ENCODE assay signal across 20 cellular contexts in genomic region chr9:109496126-109496707, GRCh38. TPM values are rescaled to one million over a fixed set of nuclear protein-coding genes. Genes with fewer than 3 reads are reported as not detected.
DNase-seq lines count a peak whose midpoint lies in the region; ATAC-seq and TF ChIP-seq lines count a peak whose summit lies in the region.
"Had no signal": no experiment of that assay in that cellular context is flagged by ENCODE, and none has a peak within 500 bp of the region (broad histone marks: within the 10 kb centered on the region; RNA-seq: fewer than 3 reads in every experiment).

No MANE protein-coding gene starts in this region.

- intact Hi-C loops in PC-3 (cut with micrococcal nuclease) = no loop called here
- intact Hi-C loops in left colon (cut with DNase I, micrococcal nuclease) = no loop called here

- H3K9me3 Mint-ChIP-seq in chondrocyte (ENCODE audit: low read depth) = no peaks in the 10 kb centered on the region
- H3K9me3 Mint-ChIP-seq in natural killer cell treated with Interleukin-12 subunit alpha and Interleukin-12 subunit beta and Interleukin-15 and Interleukin-18, amount 100 ng/mL, for 72 hours = no peaks in the 10 kb centered on the region
- H3K9me3 Mint-ChIP-seq: activated CD8-positive, alpha-beta T cell treated with anti-CD3 and anti-CD28 coated beads for 36 hours; IgD-negative memory B cell; stimulated activated effector memory CD8-positive, alpha-beta T cell treated with anti-CD3 and anti-CD28 coated beads, Interleukin-12 subunit alpha, Interleukin-12 subunit beta, amount 100 ng/mL, for 72 hours had no signal

- peak overlapping the region; percentile 77 for H3K4me3 ChIP-seq in PC-3 (ENCODE audit: low read length)
- H3K4me3 ChIP-seq: lung, testis had no signal

- H3K27me3 ChIP-seq in PC-3 (ENCODE audit: low read length) = no peaks in the 10 kb centered on the region
- H3K27me3 ChIP-seq: pancreas, testis had no signal

- H3K79me2 ChIP-seq in PC-3 (ENCODE audit: low read length) = peaks cover 63% of the 10 kb centered on the region

- H2AFZ ChIP-seq in PC-3 (ENCODE audit: low read length) = no peak overlapping the region

- H3K27ac ChIP-seq in PC-3 (ENCODE audit: low read length) = no peak overlapping the region
- H3K27ac ChIP-seq: testis had no signal

- no peak for ATAC-seq in PC-3
- peak; percentile 37 for ATAC-seq in left colon
- ATAC-seq in natural killer cell treated with Interleukin-12 subunit alpha and Interleukin-12 subunit beta and Interleukin-15 and Interleukin-18, amount 100 ng/mL, for 72 hours = no peak
- ATAC-seq: activated CD4-positive, CD25-positive, alpha-beta regulatory T cell treated with anti-CD3 and anti-CD28 coated beads, Interleukin-2, amount 50 U/mL, for 24 hours; activated CD8-positive, alpha-beta T cell treated with anti-CD3 and anti-CD28 coated beads for 36 hours; pancreas; stimulated activated effector memory CD8-positive, alpha-beta T cell treated with anti-CD3 and anti-CD28 coated beads, Interleukin-12 subunit alpha, Interleukin-12 subunit beta, amount 100 ng/mL, for 72 hours had no signal

- TF ChIP-seq CTCF in PC-3 (conservative IDR thresholded peaks at IDR 0.05; ENCODE audit: low read depth, low read length) (no peak), chondrocyte (IDR thresholded peaks at IDR 0.05) (no peak)

- CTCF ChIA-PET in PC-3 (lab: Charles Lee) = no interaction called here

- H3K9me3 ChIP-seq in PC-3 (ENCODE audit: low read length) = no peaks in the 10 kb centered on the region
- H3K9me3 ChIP-seq: pancreas, testis had no signal

- no TSS peak for BruUV-seq in PC-3 (replicated peaks; lab: Mats Ljungman, UMichigan)

- peaks cover 18% of the 10 kb centered on the region for H3K27me3 Mint-ChIP-seq in chondrocyte (ENCODE audit: low read depth)
- peaks cover 22 to 40% of the 10 kb centered on the region in 2 donors for H3K27me3 Mint-ChIP-seq in natural killer cell treated with Interleukin-12 subunit alpha and Interleukin-12 subunit beta and Interleukin-15 and Interleukin-18, amount 100 ng/mL, for 72 hours

- H3F3A ChIP-seq in PC-3 (ENCODE audit: low read length, unreplicated experiment) = no peaks in the 10 kb centered on the region

- H3K9ac ChIP-seq in PC-3 (ENCODE audit: low read length) = no peak overlapping the region

- no peaks in the 10 kb centered on the region for H4K20me1 ChIP-seq in PC-3 (ENCODE audit: low read length)

- no peaks in the 10 kb centered on the region for H3K9me2 ChIP-seq in PC-3 (replicated peaks; ENCODE audit: low read length)

- H3K4me3 Mint-ChIP-seq in chondrocyte (ENCODE audit: unreplicated experiment) = peak overlapping the region; percentile 10
- H3K4me3 Mint-ChIP-seq in natural killer cell treated with Interleukin-12 subunit alpha and Interleukin-12 subunit beta and Interleukin-15 and Interleukin-18, amount 100 ng/mL, for 72 hours = no peak overlapping the region
- H3K4me3 Mint-ChIP-seq: activated CD8-positive, alpha-beta T cell treated with anti-CD3 and anti-CD28 coated beads for 36 hours; CD4-positive, alpha-beta memory T cell; stimulated activated effector memory CD8-positive, alpha-beta T cell treated with anti-CD3 and anti-CD28 coated beads, Interleukin-12 subunit alpha, Interleukin-12 subunit beta, amount 100 ng/mL, for 72 hours had no signal

- H3K4me1 ChIP-seq in PC-3 (ENCODE audit: insufficient read depth, low read length) = peaks cover 28% of the 10 kb centered on the region
- H3K4me1 ChIP-seq: testis had no signal

- H3K36me3 Mint-ChIP-seq in chondrocyte (ENCODE audit: low read depth) = peaks cover 2% of the 10 kb centered on the region
- H3K36me3 Mint-ChIP-seq in natural killer cell treated with Interleukin-12 subunit alpha and Interleukin-12 subunit beta and Interleukin-15 and Interleukin-18, amount 100 ng/mL, for 72 hours = peaks cover 8% of the 10 kb centered on the region
- H3K36me3 Mint-ChIP-seq: CD4-positive, alpha-beta memory T cell; stimulated activated effector memory CD8-positive, alpha-beta T cell treated with anti-CD3 and anti-CD28 coated beads, Interleukin-12 subunit alpha, Interleukin-12 subunit beta, amount 100 ng/mL, for 72 hours had no signal

- POLR2A ChIA-PET in PC-3 (lab: Charles Lee; ENCODE audit: unreplicated experiment) = interaction anchor here (0.7 kb wide), 1 partner anchor 607 kb away, joined by 4 read pairs; no protein-coding TSS in a partner anchor

- H3K36me3 ChIP-seq in PC-3 (ENCODE audit: low read depth, low read length) = no peaks in the 10 kb centered on the region
- H3K36me3 ChIP-seq: pancreas had no signal

- H3K27ac Mint-ChIP-seq in chondrocyte (ENCODE audit: unreplicated experiment) = no peak overlapping the region
- H3K27ac Mint-ChIP-seq in natural killer cell treated with Interleukin-12 subunit alpha and Interleukin-12 subunit beta and Interleukin-15 and Interleukin-18, amount 100 ng/mL, for 72 hours = no peak overlapping the region
- H3K27ac Mint-ChIP-seq: activated CD8-positive, alpha-beta T cell treated with anti-CD3 and anti-CD28 coated beads for 36 hours; CD4-positive, alpha-beta memory T cell; IgD-negative memory B cell; stimulated activated effector memory CD8-positive, alpha-beta T cell treated with anti-CD3 and anti-CD28 coated beads, Interleukin-12 subunit alpha, Interleukin-12 subunit beta, amount 100 ng/mL, for 72 hours had no signal

- H3K4me1 Mint-ChIP-seq in chondrocyte (ENCODE audit: low read depth) = peaks cover 24% of the 10 kb centered on the region
- H3K4me1 Mint-ChIP-seq in natural killer cell treated with Interleukin-12 subunit alpha and Interleukin-12 subunit beta and Interleukin-15 and Interleukin-18, amount 100 ng/mL, for 72 hours (ENCODE audit: low read depth in 2 of 2) = peaks cover 0 to 6% of the 10 kb centered on the region in 2 donors

- DNase-seq in PC-3 = no peak
- DNase-seq in chondrocyte (ENCODE audit: low spot score) = no peak
- DNase-seq in left colon = no peak
- DNase-seq in renal cortical epithelial cell (ENCODE audit: low read depth) = peak; percentile 91
- DNase-seq in NCI-H187 treated with DMSO at 0.1 percent for 48 hours (lab: John Stamatoyannopoulos, UW) = no peak
- no peak for DNase-seq in NOMO-1 treated with DMSO at 0.1 percent for 48 hours (lab: John Stamatoyannopoulos, UW; ENCODE audit: unreplicated experiment)
- DNase-seq in natural killer cell treated with Interleukin-12 subunit alpha and Interleukin-12 subunit beta and Interleukin-15 and Interleukin-18, amount 100 ng/mL, for 72 hours (ENCODE audit: low spot score) = no peak
- no peak for DNase-seq in stimulated activated CD4-positive, alpha-beta T cell treated with anti-CD3 and anti-CD28 coated beads, Interleukin-2, amount 100 ng/mL, for 48 hours
- DNase-seq: activated CD8-positive, alpha-beta T cell treated with anti-CD3 and anti-CD28 coated beads for 36 hours; activated gamma-delta T cell treated with Interleukin-2 at 50 U/mL for 16 hours; CD4-positive, alpha-beta memory T cell; cortex of kidney; GDM1; NCI-H1417 treated with DMSO at 0.1 percent for 48 hours; pancreas; testis had no signal

- peak overlapping the region; percentile 98 for H3K4me2 ChIP-seq in PC-3 (ENCODE audit: low read length)

RNA-seq across cellular contexts. Expression of gene PTPN3, which starts 1.9 kb away (rescaled TPM):
- total RNA-seq in PC-3 (2014; rRNA removed) = 8.4 and 8.7 TPM in 2 replicates
- total RNA-seq in chondrocyte = 4.5 to 7.2 TPM (median 6.6 TPM) in 3 replicates
- total RNA-seq in left colon = 10 to 100 TPM; 27.7 to 29.4 TPM
- total RNA-seq in renal cortical epithelial cell = 18.8 and 43.5 TPM in 2 replicates
- total RNA-seq in natural killer cell treated with Interleukin-12 subunit alpha and Interleukin-12 subunit beta and Interleukin-15 and Interleukin-18, amount 100 ng/mL, for 72 hours = under 1 TPM; 0.12 to 0.81 TPM
- total RNA-seq: CD4-positive, alpha-beta memory T cell had no signal
